ENCODE assay signal across 9 cellular contexts in genomic region chr11:70880416-70880815, GRCh38.
"Had no signal": no experiment of that assay in that cellular context is flagged by ENCODE, and none has a peak within 500 bp of the region (broad histone marks: within the 10 kb centered on the region; RNA-seq: fewer than 3 reads in every experiment).

No MANE protein-coding gene starts in this region.

- H3K27ac ChIP-seq: HL-60, KMS-11 had no signal

- H3K9ac ChIP-seq: KMS-11 had no signal

- H3K4me1 Mint-ChIP-seq: IgD-negative memory B cell had no signal

- H3K9me3 Mint-ChIP-seq: IgD-negative memory B cell had no signal

- H3K4me2 ChIP-seq: KMS-11 had no signal

- FAIRE-seq: HepG2, HTR-8/SVneo, K562 had no signal

- ATAC-seq: HepG2, K562 had no signal

- H3K4me3 Mint-ChIP-seq: IgD-negative memory B cell had no signal

- DNase-seq: IMR-90, KBM-7, KG1 had no signal

- H3K4me3 ChIP-seq: K562 had no signal

- H3K27ac Mint-ChIP-seq: IgD-negative memory B cell had no signal

- H3K36me3 Mint-ChIP-seq: IgD-negative memory B cell had no signal
